8 cellular contexts compared by ENCODE assay signal in the genomic region with DNA sequence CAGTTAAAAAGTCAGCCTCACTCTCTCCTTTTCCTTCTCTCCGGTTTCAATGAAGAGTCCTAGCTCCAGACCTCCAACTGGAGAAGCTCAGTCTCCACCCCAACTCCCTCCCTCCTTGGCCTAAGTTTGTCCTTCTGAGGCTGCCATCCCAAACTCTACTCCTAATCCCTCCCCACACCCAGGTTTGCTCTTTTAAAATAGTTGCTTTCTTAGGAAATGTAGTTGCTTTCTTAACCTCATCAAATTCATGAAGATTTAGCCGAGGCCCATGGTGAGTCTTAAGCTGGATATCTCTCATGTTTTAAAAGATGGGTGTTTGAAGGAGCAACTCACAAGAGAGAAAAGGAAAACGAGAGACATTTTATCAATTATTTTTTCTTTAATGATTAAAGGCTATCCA. TPM values are rescaled to one million over a fixed set of nuclear protein-coding genes. Genes with fewer than 3 reads are reported as not detected.
DNase-seq lines count a peak whose midpoint lies in the region; ATAC-seq lines count a peak whose summit lies in the region.

No MANE protein-coding gene starts in this region.

- in situ Hi-C loops in KBM-7 (cut with MboI; ENCODE audit: low pct_unique_long_range_greater_than_20kb, low sequenced_read_pairs), result no loop called here

- H3K36me3 ChIP-seq in iPS DF 6.9 (ENCODE audit: control insufficient read depth, insufficient read depth, low read length), result no peaks in the 10 kb centered on the region

- no peaks in the 10 kb centered on the region for H3K27me3 Mint-ChIP-seq in activated naive CD8-positive, alpha-beta T cell treated with anti-CD3 and anti-CD28 coated beads for 36 hours
- no peaks in the 10 kb centered on the region for H3K27me3 Mint-ChIP-seq in stimulated activated naive CD8-positive, alpha-beta T cell treated with anti-CD3 and anti-CD28 coated beads, Interleukin-15, amount 100 ng/mL, for 72 hours

- no peak overlapping the region for H3K27ac ChIP-seq in iPS DF 6.9 (ENCODE audit: low read length)

- peak overlapping the region; percentile 96 for H3K27ac Mint-ChIP-seq in activated naive CD8-positive, alpha-beta T cell treated with anti-CD3 and anti-CD28 coated beads for 36 hours
- H3K27ac Mint-ChIP-seq in stimulated activated naive CD8-positive, alpha-beta T cell treated with anti-CD3 and anti-CD28 coated beads, Interleukin-15, amount 100 ng/mL, for 72 hours, result peak overlapping the region; percentile 39 to 99

- H3K36me3 Mint-ChIP-seq in activated naive CD8-positive, alpha-beta T cell treated with anti-CD3 and anti-CD28 coated beads for 36 hours, result peaks cover 14% of the 10 kb centered on the region

- peaks cover 25% of the 10 kb centered on the region for H3K4me1 Mint-ChIP-seq in activated naive CD8-positive, alpha-beta T cell treated with anti-CD3 and anti-CD28 coated beads for 36 hours
- H3K4me1 Mint-ChIP-seq in stimulated activated naive CD8-positive, alpha-beta T cell treated with anti-CD3 and anti-CD28 coated beads, Interleukin-15, amount 100 ng/mL, for 72 hours, result peaks cover 50% of the 10 kb centered on the region

- H3K9me3 Mint-ChIP-seq in activated naive CD8-positive, alpha-beta T cell treated with anti-CD3 and anti-CD28 coated beads for 36 hours, result no peaks in the 10 kb centered on the region
- H3K9me3 Mint-ChIP-seq in stimulated activated naive CD8-positive, alpha-beta T cell treated with anti-CD3 and anti-CD28 coated beads, Interleukin-15, amount 100 ng/mL, for 72 hours, result no peaks in the 10 kb centered on the region

- H3K27me3 ChIP-seq in iPS DF 6.9 (ENCODE audit: control insufficient read depth, insufficient read depth, low read length), result no peaks in the 10 kb centered on the region

- WGBS in iPS DF 6.9 (ENCODE audit: insufficient coverage, insufficient read length), result no CpG with 5 or more reads among the region's 3 CpGs

- peaks cover 4% of the 10 kb centered on the region for H3K4me1 ChIP-seq in iPS DF 6.9 (ENCODE audit: control insufficient read depth, insufficient read depth, low read length)

- no peaks in the 10 kb centered on the region for H3K9me3 ChIP-seq in iPS DF 6.9 (ENCODE audit: control insufficient read depth, insufficient read depth, low read length)

- peak overlapping the region; percentile 39; the same call in 1 of the 2 replicates for H3K4me3 ChIP-seq in iPS DF 6.9 (ENCODE audit: low read length)

- no peak for ATAC-seq in stimulated activated naive CD8-positive, alpha-beta T cell treated with anti-CD3 and anti-CD28 coated beads, Interleukin-15, amount 100 ng/mL, for 72 hours
- no peak for ATAC-seq in HG02623 (IDR thresholded peaks at IDR 0.05; ENCODE audit: unreplicated experiment)
- no peak for ATAC-seq in GM18519 (IDR thresholded peaks at IDR 0.05; ENCODE audit: low FRiP score, unreplicated experiment)

- DNase-seq in CMK (ENCODE audit: low read depth) (peak; percentile 33), KBM-7 (peak; percentile 12), iPS DF 6.9 (ENCODE audit: low read depth, low spot score) (peak; percentile 29), NCI-H1092 treated with DMSO at 0.1 percent for 48 hours (lab: John Stamatoyannopoulos, UW) (no peak)
- DNase-seq in activated naive CD8-positive, alpha-beta T cell treated with anti-CD3 and anti-CD28 coated beads for 36 hours, result peak; percentile 13
- DNase-seq in stimulated activated naive CD8-positive, alpha-beta T cell treated with anti-CD3 and anti-CD28 coated beads, Interleukin-15, amount 100 ng/mL, for 72 hours, result peak; percentile 4 to 21

- peak overlapping the region; percentile 98 for H3K4me3 Mint-ChIP-seq in activated naive CD8-positive, alpha-beta T cell treated with anti-CD3 and anti-CD28 coated beads for 36 hours
- H3K4me3 Mint-ChIP-seq in stimulated activated naive CD8-positive, alpha-beta T cell treated with anti-CD3 and anti-CD28 coated beads, Interleukin-15, amount 100 ng/mL, for 72 hours, result peak overlapping the region; percentile 86 to 99

RNA-seq across cellular contexts. Expression of a gene that starts 0.9 kb away (rescaled TPM):
- 10 to 100 TPM; 43.6 to 45.2 TPM for total RNA-seq in activated naive CD8-positive, alpha-beta T cell treated with anti-CD3 and anti-CD28 coated beads for 36 hours
